ENCODE assay signal across 9 cellular contexts in the genomic region with DNA sequence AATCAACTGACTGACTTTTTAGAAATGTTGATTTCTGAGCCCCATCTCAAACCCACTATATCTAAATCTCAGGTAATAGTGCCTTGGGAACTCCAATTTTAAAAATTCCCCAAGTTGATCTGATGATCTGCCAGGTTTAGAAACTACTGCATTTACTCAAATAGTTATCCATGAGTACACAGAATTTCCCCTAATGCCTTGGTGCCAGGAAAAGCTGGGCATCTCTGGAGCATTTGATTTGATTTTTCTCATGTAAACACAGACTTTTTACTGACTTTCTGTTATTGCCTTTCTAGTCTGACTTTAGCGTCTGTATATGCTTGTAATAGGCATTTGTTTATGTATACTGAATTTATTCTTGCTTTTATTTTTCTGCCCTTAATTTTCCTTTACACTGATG.
"Had no signal": no experiment of that assay in that cellular context is flagged by ENCODE, and none has a peak within 500 bp of the region (broad histone marks: within the 10 kb centered on the region; RNA-seq: fewer than 3 reads in every experiment).

No MANE protein-coding gene starts in this region.

- H3K4me3 Mint-ChIP-seq: activated CD4-positive, alpha-beta memory T cell treated with anti-CD3 and anti-CD28 coated beads, Interleukin-2, amount 10 ng/mL, durations not matched to agents 7 days and 5 days; activated CD4-positive, alpha-beta T cell treated with anti-CD3 and anti-CD28 coated beads for 36 hours; activated naive CD8-positive, alpha-beta T cell had no signal

- H3K36me3 ChIP-seq: breast epithelium, ovary had no signal

- H3K27ac ChIP-seq: breast epithelium, ovary, transverse colon had no signal

- H3K4me3 ChIP-seq: breast epithelium, ovary, transverse colon had no signal

- H3K9me3 ChIP-seq: breast epithelium, ovary, transverse colon had no signal

- DNase-seq: SIG-M5; stimulated activated CD4-positive, alpha-beta T cell treated with anti-CD3 and anti-CD28 coated beads, Interleukin-4, amount 100 ng/mL, for 4 hours had no signal

- H3K27me3 ChIP-seq: breast epithelium, ovary, transverse colon had no signal

- H3K27ac Mint-ChIP-seq: activated CD4-positive, alpha-beta T cell treated with anti-CD3 and anti-CD28 coated beads for 36 hours had no signal

- H3K9me3 Mint-ChIP-seq: activated CD4-positive, alpha-beta memory T cell treated with anti-CD3 and anti-CD28 coated beads, Interleukin-2, amount 10 ng/mL, durations not matched to agents 7 days and 5 days had no signal

- H3K27me3 Mint-ChIP-seq: activated CD4-positive, alpha-beta memory T cell treated with anti-CD3 and anti-CD28 coated beads, Interleukin-2, amount 10 ng/mL, durations not matched to agents 7 days and 5 days; activated CD4-positive, alpha-beta T cell treated with anti-CD3 and anti-CD28 coated beads for 36 hours; activated naive CD8-positive, alpha-beta T cell had no signal

- H3K4me1 ChIP-seq: breast epithelium had no signal

- ATAC-seq: activated CD4-positive, alpha-beta T cell treated with anti-CD3 and anti-CD28 coated beads for 36 hours; left cardiac atrium had no signal
